9 cellular contexts compared by ENCODE assay signal in genomic region chr7:130363156-130363847, GRCh38. TPM values are rescaled to one million over a fixed set of nuclear protein-coding genes. Genes with fewer than 3 reads are reported as not detected.
DNase-seq lines count a peak whose midpoint lies in the region; ATAC-seq and TF ChIP-seq lines count a peak whose summit lies in the region.
"Had no signal": no experiment of that assay in that cellular context is flagged by ENCODE, and none has a peak within 500 bp of the region (broad histone marks: within the 10 kb centered on the region; RNA-seq: fewer than 3 reads in every experiment).

No MANE protein-coding gene starts in this region.

- peak overlapping the region; percentile 75 for H3K27ac ChIP-seq in PC-3 (ENCODE audit: low read length)
- H3K27ac ChIP-seq: BLaER1 had no signal

- no peaks in the 10 kb centered on the region for H4K20me1 ChIP-seq in PC-3 (ENCODE audit: low read length)
- H4K20me1 ChIP-seq: BLaER1 had no signal

- ATAC-seq in activated CD4-positive, CD25-positive, alpha-beta regulatory T cell treated with anti-CD3 and anti-CD28 coated beads, Interleukin-2, amount 50 U/mL, for 24 hours: peak; percentile 32 to 57
- peak; percentile 98 for ATAC-seq in PC-3

- peaks cover 37% of the 10 kb centered on the region for H3K4me1 ChIP-seq in PC-3 (ENCODE audit: insufficient read depth, low read length)
- H3K4me1 ChIP-seq: BLaER1 had no signal

- POLR2A ChIA-PET in PC-3 (lab: Charles Lee; ENCODE audit: unreplicated experiment): no interaction called here

- no peaks in the 10 kb centered on the region for H3K27me3 ChIP-seq in PC-3 (ENCODE audit: low read length)
- H3K27me3 ChIP-seq: BLaER1 had no signal

- H3K9ac ChIP-seq in PC-3 (ENCODE audit: low read length): no peak overlapping the region
- H3K9ac ChIP-seq: BLaER1 had no signal

- peaks cover 4% of the 10 kb centered on the region; the same call in 1 of the 2 replicates for H3K9me3 ChIP-seq in PC-3 (ENCODE audit: low read length)

- no peaks in the 10 kb centered on the region for H3K79me2 ChIP-seq in PC-3 (ENCODE audit: low read length)

- H3K9me2 ChIP-seq in PC-3 (replicated peaks; ENCODE audit: low read length): no peaks in the 10 kb centered on the region

- CTCF ChIA-PET in PC-3 (lab: Charles Lee): interaction anchor here (0.6 kb wide), 1 partner anchor 76 kb away, joined by 3 read pairs; no protein-coding TSS in a partner anchor

- intact Hi-C loops in PC-3 (cut with micrococcal nuclease): no loop called here

- BruUV-seq in PC-3 (replicated peaks; lab: Mats Ljungman, UMichigan): no TSS peak

- H3K36me3 ChIP-seq in PC-3 (ENCODE audit: low read depth, low read length): no peaks in the 10 kb centered on the region
- H3K36me3 ChIP-seq: BLaER1 had no signal

- no peak overlapping the region for H3K4me3 ChIP-seq in PC-3 (ENCODE audit: low read length)
- H3K4me3 ChIP-seq: BLaER1 had no signal

- TF ChIP-seq CTCF in PC-3 (conservative IDR thresholded peaks at IDR 0.05; ENCODE audit: low read depth, low read length): no peak

- peak overlapping the region; percentile 61; the same call in 1 of the 2 replicates for H2AFZ ChIP-seq in PC-3 (ENCODE audit: low read length)

- peaks cover 3% of the 10 kb centered on the region for H3F3A ChIP-seq in PC-3 (ENCODE audit: low read length, unreplicated experiment)

- peak overlapping the region; percentile 66 for H3K4me2 ChIP-seq in PC-3 (ENCODE audit: low read length)
- H3K4me2 ChIP-seq: BLaER1 had no signal

- no peak for DNase-seq in activated CD4-positive, CD25-positive, alpha-beta regulatory T cell treated with anti-CD3 and anti-CD28 coated beads, Interleukin-2, amount 50 U/mL, for 72 hours
- DNase-seq in PC-3 (peak; percentile 96), fibroblast of peridontal ligament (ENCODE audit: extremely low read depth) (peak; percentile 87), activated gamma-delta T cell treated with Interleukin-2 at 50 U/mL for 16 hours (no peak), NCI-H748 (lab: John Stamatoyannopoulos, UW; ENCODE audit: unreplicated experiment) (no peak), HuH-7.5 (ENCODE audit: low spot score) (no peak)
- DNase-seq in stimulated activated CD8-positive, alpha-beta memory T cell treated with anti-CD3 and anti-CD28 coated beads, Interleukin-4, amount 100 ng/mL, for 48 hours: peak; percentile 77

RNA-seq across cellular contexts. Expression of gene CPA1, which starts 17.0 kb away (rescaled TPM):
- total RNA-seq in PC-3 (2014; rRNA removed): not detected in 2 replicates

RNA-seq across cellular contexts. Expression of gene CPA5, which starts 18.7 kb away (rescaled TPM):
- total RNA-seq in PC-3 (2014; rRNA removed): 1.3 TPM in 1 of 2 replicates, not detected in the other

Comparison
In these comparisons a context has a peak if more than half of its experiments do, and no peak if none do; other contexts are left out.
1. DNase-seq: peak in PC-3 (single experiment), fibroblast of peridontal ligament (single experiment) and stimulated activated CD8-positive, alpha-beta memory T cell treated with anti-CD3 and anti-CD28 coated beads, Interleukin-4, amount 100 ng/mL, for 48 hours (single experiment); none in activated CD4-positive, CD25-positive, alpha-beta regulatory T cell treated with anti-CD3 and anti-CD28 coated beads, Interleukin-2, amount 50 U/mL, for 72 hours (single experiment), activated gamma-delta T cell treated with Interleukin-2 at 50 U/mL for 16 hours (single experiment), NCI-H748 (single experiment) and HuH-7.5 (single experiment).